23 cellular contexts compared by ENCODE assay signal in genomic region chr1:21634481-21635137, GRCh38. TPM values are rescaled to one million over a fixed set of nuclear protein-coding genes. Genes with fewer than 3 reads are reported as not detected.
DNase-seq lines count a peak whose midpoint lies in the region; ATAC-seq, FAIRE-seq and TF ChIP-seq lines count a peak whose summit lies in the region.
"Had no signal": no experiment of that assay in that cellular context is flagged by ENCODE, and none has a peak within 500 bp of the region (broad histone marks: within the 10 kb centered on the region; RNA-seq: fewer than 3 reads in every experiment).

No MANE protein-coding gene starts in this region.

- H2BK5ac ChIP-seq in H1 (ENCODE audit: low read depth, low read length) (peak overlapping the region; percentile 52; the same call in 1 of the 2 replicates), neuronal stem cell (ENCODE audit: low read length) (peak overlapping the region; percentile 68)

- H3K9me3 ChIP-seq in PC-3 (ENCODE audit: low read length), result no peaks in the 10 kb centered on the region
- H3K9me3 ChIP-seq in H1 (ENCODE audit: insufficient read depth in 2 of 2, low read depth in 1 of 2, low read length in 1 of 2), result no peaks in the 10 kb centered on the region
- no peaks in the 10 kb centered on the region for H3K9me3 ChIP-seq in neuronal stem cell (replicated peaks in 1 of 2; ENCODE audit: control insufficient read depth in 2 of 2, insufficient read depth in 1 of 2, low read depth in 1 of 2, low read length in 2 of 2)
- H3K9me3 ChIP-seq: HAP-1 had no signal

- TF ChIP-seq EP300 in H1 (IDR thresholded peaks at IDR 0.05; ENCODE audit: borderline replicate concordance in 1 of 2, low read depth in 2 of 2, low read length in 2 of 2), result no peak

- intact Hi-C loops in PC-3 (cut with micrococcal nuclease), result no loop called here

- TF ChIP-seq CTCF in PC-3 (conservative IDR thresholded peaks at IDR 0.05; ENCODE audit: low read depth, low read length) (no peak), H1 (IDR thresholded peaks at IDR 0.05; ENCODE audit: control extremely low read depth in 1 of 3, insufficient read depth in 1 of 3, low read depth in 1 of 3, low read length in 3 of 3) (no peak), endothelial cell (IDR thresholded peaks at IDR 0.05; ENCODE audit: unreplicated experiment) (no peak)

- no peaks in the 10 kb centered on the region for H3K36me3 Mint-ChIP-seq in endothelial cell (ENCODE audit: low read depth, unreplicated experiment)
- H3K36me3 Mint-ChIP-seq: naive B cell had no signal

- H3K4me1 ChIP-seq in PC-3 (ENCODE audit: insufficient read depth, low read length), result peaks cover 34% of the 10 kb centered on the region
- H3K4me1 ChIP-seq in H1 (replicated peaks in 1 of 4; ENCODE audit: control insufficient read depth in 3 of 4, insufficient read depth in 4 of 4, low read length in 3 of 4), result peaks cover 3 to 28% (median 11%) of the 10 kb centered on the region in 4 experiments
- H3K4me1 ChIP-seq in neuronal stem cell (ENCODE audit: control insufficient read depth in 2 of 2, insufficient read depth in 1 of 2, low read depth in 1 of 2, low read length in 2 of 2), result peaks cover 16 to 21% of the 10 kb centered on the region in 2 donors
- H3K4me1 ChIP-seq: HAP-1 had no signal

- POLR2A ChIA-PET in PC-3 (lab: Charles Lee; ENCODE audit: unreplicated experiment) (no interaction called here), H1 (lab: Charles Lee; ENCODE audit: partially characterized antibody) (no interaction called here)

- no peaks in the 10 kb centered on the region for H4K20me1 ChIP-seq in PC-3 (ENCODE audit: low read length)
- no peaks in the 10 kb centered on the region for H4K20me1 ChIP-seq in H1 (replicated peaks in 1 of 2; ENCODE audit: control insufficient read depth in 1 of 2, insufficient read depth in 2 of 2, low read length in 2 of 2)

- H3K23me2 ChIP-seq in H1 (ENCODE audit: low read depth, low read length), result 0 out of 2 replicates have a peak, but pooled peaks cover 2% of the 10 kb centered on the region

- no peaks in the 10 kb centered on the region for H3K79me1 ChIP-seq in H1 (ENCODE audit: low read depth, low read length)
- H3K79me1 ChIP-seq in neuronal stem cell (ENCODE audit: low read depth, low read length), result peaks cover 2% of the 10 kb centered on the region

- H3K79me2 ChIP-seq in PC-3 (ENCODE audit: low read length) (no peaks in the 10 kb centered on the region), H1 (ENCODE audit: control insufficient read depth in 1 of 2, insufficient read depth in 2 of 2, low read length in 2 of 2) (no peaks in the 10 kb centered on the region)

- H2BK15ac ChIP-seq in H1 (ENCODE audit: low read length), result peak overlapping the region; percentile 81; the same call in 1 of the 2 replicates
- peak overlapping the region; percentile 38 for H2BK15ac ChIP-seq in neuronal stem cell (ENCODE audit: low read length)

- peak overlapping the region; percentile 32; the same call in 1 of the 2 replicates for H3K18ac ChIP-seq in H1 (ENCODE audit: extremely low read depth, low read length)
- peak overlapping the region; percentile 61 for H3K18ac ChIP-seq in neuronal stem cell (ENCODE audit: low read length)

- DNase-seq in COLO668 (lab: John Stamatoyannopoulos, UW; ENCODE audit: unreplicated experiment) (peak; percentile 65), PC-3 (no peak), H1 (ENCODE audit: low read depth in 1 of 2, low spot score in 2 of 2) (no peak), neuronal stem cell (ENCODE audit: low spot score) (no peak), endothelial cell (ENCODE audit: low spot score) (no peak)
- DNase-seq: activated CD4-positive, CD25-positive, alpha-beta regulatory T cell; activated naive CD8-positive, alpha-beta T cell treated with anti-CD3 and anti-CD28 coated beads, Interleukin-2, amount 50 U/mL, for 24 hours; hypothalamus; left cardiac atrium; naive B cell; NCI-H2081 treated with DMSO at 0.1 percent for 48 hours; NCI-H69; stimulated activated naive CD4-positive, alpha-beta T cell treated with Interleukin-2 at 50 U/mL for 16 hours had no signal

- no peak overlapping the region for H2AK5ac ChIP-seq in H1 (ENCODE audit: low read depth, low read length)
- peak overlapping the region; percentile 80 for H2AK5ac ChIP-seq in neuronal stem cell (ENCODE audit: low read depth, low read length)

- no peak overlapping the region for H2AFZ ChIP-seq in PC-3 (ENCODE audit: low read length)
- no peak overlapping the region for H2AFZ ChIP-seq in H1 (ENCODE audit: low read length)
- no peak overlapping the region for H2AFZ ChIP-seq in neuronal stem cell (ENCODE audit: low read length)

- H2BK12ac ChIP-seq in H1 (ENCODE audit: low read depth, low read length) (peak overlapping the region; percentile 44; the same call in 1 of the 2 replicates), neuronal stem cell (ENCODE audit: low read length) (no peak overlapping the region)

- H3K36me3 ChIP-seq in PC-3 (ENCODE audit: low read depth, low read length) (no peaks in the 10 kb centered on the region), H1 (ENCODE audit: control insufficient read depth in 2 of 4, insufficient read depth in 4 of 4, low read length in 3 of 4) (no peaks in the 10 kb centered on the region), neuronal stem cell (replicated peaks in 1 of 2; ENCODE audit: control insufficient read depth in 2 of 2, insufficient read depth in 2 of 2, low read length in 2 of 2) (no peaks in the 10 kb centered on the region)
- H3K36me3 ChIP-seq: HAP-1 had no signal

- no peak overlapping the region for H3K4me3 Mint-ChIP-seq in endothelial cell (ENCODE audit: unreplicated experiment)
- H3K4me3 Mint-ChIP-seq: activated naive CD8-positive, alpha-beta T cell treated with anti-CD3 and anti-CD28 coated beads, Interleukin-2, amount 50 U/mL, for 24 hours; central memory CD8-positive, alpha-beta T cell; naive B cell had no signal

- H3K56ac ChIP-seq in H1 (replicated peaks; ENCODE audit: insufficient read length, low read depth, low read length), result no peak overlapping the region

- no peaks in the 10 kb centered on the region for H3K9me3 Mint-ChIP-seq in endothelial cell (ENCODE audit: unreplicated experiment)
- H3K9me3 Mint-ChIP-seq: activated naive CD8-positive, alpha-beta T cell treated with anti-CD3 and anti-CD28 coated beads, Interleukin-2, amount 50 U/mL, for 24 hours; central memory CD8-positive, alpha-beta T cell; naive B cell had no signal

- no peaks in the 10 kb centered on the region for H3K9me2 ChIP-seq in PC-3 (replicated peaks; ENCODE audit: low read length)

- H2BK120ac ChIP-seq in H1 (replicated peaks; ENCODE audit: low read depth, low read length) (no peak overlapping the region), neuronal stem cell (ENCODE audit: low read depth, low read length) (peak overlapping the region; percentile 57)

- CTCF ChIA-PET in PC-3 (lab: Charles Lee), result no interaction called here
- CTCF ChIA-PET in H1 (lab: Charles Lee; ENCODE audit: partially characterized antibody), result interaction anchor here (0.5 to 1.5 kb wide), 5 partner anchors 10 to 199 kb away, joined by 3 to 6 read pairs (median 3); no protein-coding TSS in a partner anchor

- BruUV-seq in PC-3 (replicated peaks; lab: Mats Ljungman, UMichigan), result no TSS peak

- H3F3A ChIP-seq in PC-3 (ENCODE audit: low read length, unreplicated experiment), result no peaks in the 10 kb centered on the region

- no peaks in the 10 kb centered on the region for H3K4me1 Mint-ChIP-seq in endothelial cell (ENCODE audit: unreplicated experiment)
- H3K4me1 Mint-ChIP-seq: central memory CD8-positive, alpha-beta T cell had no signal

- TF ChIP-seq POLR2A in H1 (IDR thresholded peaks at IDR 0.05; ENCODE audit: control extremely low read depth in 1 of 2, low read depth in 2 of 2, low read length in 2 of 2), result no peak

- H3K4me3 ChIP-seq in PC-3 (ENCODE audit: low read length) (no peak overlapping the region), H1 (ENCODE audit: extremely low read depth in 1 of 4, insufficient read depth in 2 of 4, low read depth in 3 of 4, low read length in 4 of 4) (no peak overlapping the region), neuronal stem cell (ENCODE audit: low read length in 2 of 2) (no peak overlapping the region)
- H3K4me3 ChIP-seq: HAP-1 had no signal

- no peak overlapping the region; the same call in 1 of the 2 replicates for H2BK20ac ChIP-seq in H1 (ENCODE audit: low read length)

- no peak overlapping the region for H3K4me2 ChIP-seq in PC-3 (ENCODE audit: low read length)
- no peak overlapping the region for H3K4me2 ChIP-seq in H1 (ENCODE audit: insufficient read depth in 1 of 2, low read depth in 2 of 2, low read length in 2 of 2)
- H3K4me2 ChIP-seq in neuronal stem cell (ENCODE audit: insufficient read depth, low read length, poor library complexity, severe bottlenecking), result no peak overlapping the region

- no peak overlapping the region for H4K8ac ChIP-seq in H1 (ENCODE audit: extremely low read depth, insufficient read depth, low read length)
- H4K8ac ChIP-seq in neuronal stem cell (ENCODE audit: low read depth, low read length), result peak overlapping the region; percentile 67

- ATAC-seq in PC-3 (peak; percentile 5; the same call in 1 of the 2 replicates), GM21360 (IDR thresholded peaks at IDR 0.05; ENCODE audit: unreplicated experiment) (no peak), HG02852 (IDR thresholded peaks at IDR 0.05; ENCODE audit: unreplicated experiment) (no peak), GM21786 (IDR thresholded peaks at IDR 0.05; ENCODE audit: unreplicated experiment) (no peak)
- ATAC-seq: activated naive CD8-positive, alpha-beta T cell treated with anti-CD3 and anti-CD28 coated beads, Interleukin-2, amount 50 U/mL, for 24 hours; left cardiac atrium had no signal

- H3K27ac ChIP-seq in PC-3 (ENCODE audit: low read length) (no peak overlapping the region), H1 (ENCODE audit: low read depth, low read length) (no peak overlapping the region), neuronal stem cell (replicated peaks; ENCODE audit: low read length) (no peak overlapping the region)
- H3K27ac ChIP-seq: RWPE1 had no signal

- H3K27ac Mint-ChIP-seq in endothelial cell (ENCODE audit: unreplicated experiment), result no peak overlapping the region
- H3K27ac Mint-ChIP-seq: activated naive CD8-positive, alpha-beta T cell treated with anti-CD3 and anti-CD28 coated beads, Interleukin-2, amount 50 U/mL, for 24 hours; naive B cell had no signal

- H4K91ac ChIP-seq in H1 (replicated peaks; ENCODE audit: insufficient read length, low read length) (no peak overlapping the region), neuronal stem cell (ENCODE audit: low read depth, low read length, poor library complexity) (no peak overlapping the region)

- H3K4ac ChIP-seq in H1 (replicated peaks; ENCODE audit: insufficient read length, low read depth, low read length) (no peak overlapping the region), neuronal stem cell (ENCODE audit: low read length) (no peak overlapping the region)

- no peak for TF ChIP-seq RAD21 in H1 (IDR thresholded peaks at IDR 0.05 in 1 of 2, conservative IDR thresholded peaks at IDR 0.05 in 1 of 2; ENCODE audit: low read depth in 2 of 2, low read length in 2 of 2)

- H4K5ac ChIP-seq in H1 (ENCODE audit: insufficient read length, low read depth, low read length), result no peak overlapping the region

- no peak overlapping the region for H3K23ac ChIP-seq in H1 (ENCODE audit: insufficient read length)
- H3K23ac ChIP-seq in neuronal stem cell (ENCODE audit: low read depth, low read length, poor library complexity), result no peak overlapping the region

- H3K14ac ChIP-seq in H1 (ENCODE audit: insufficient read length) (no peak overlapping the region), neuronal stem cell (ENCODE audit: low read length) (no peak overlapping the region)

- H3K27me3 Mint-ChIP-seq in endothelial cell (ENCODE audit: unreplicated experiment), result peaks cover 1% of the 10 kb centered on the region

- 90% methylated on average over 10 of the region's 12 CpGs; no CpG with 5 or more reads in 1 of the 2 experiments for WGBS in H1 (ENCODE audit: extremely low coverage in 1 of 2, insufficient coverage in 1 of 2, insufficient read length in 1 of 2, insufficient replicate concordance in 2 of 2, low coverage in 1 of 2, low lambda C conversion rate in 2 of 2, missing lambda C conversion rate in 1 of 2), 2 experiments
- whole genome bisulfite sequencing in neuronal stem cell (ENCODE audit: extremely low coverage in 2 of 2, insufficient read length in 2 of 2, insufficient replicate concordance in 1 of 2), 2 donors, result no CpG with 5 or more reads among the region's 12 CpGs

- H3K9ac ChIP-seq in PC-3 (ENCODE audit: low read length) (no peak overlapping the region), H1 (replicated peaks in 1 of 4; ENCODE audit: extremely low read depth in 1 of 4, low read depth in 3 of 4, low read length in 3 of 4) (no peak overlapping the region), neuronal stem cell (ENCODE audit: low read depth, low read length, poor library complexity) (no peak overlapping the region)

- H3K27me3 ChIP-seq in PC-3 (ENCODE audit: low read length), result no peaks in the 10 kb centered on the region
- no peaks in the 10 kb centered on the region for H3K27me3 ChIP-seq in H1 (replicated peaks in 1 of 4; ENCODE audit: control insufficient read depth in 3 of 4, extremely low read depth in 1 of 4, insufficient read depth in 3 of 4, low read length in 3 of 4)
- peaks cover 0 to 9% (median 0%) of the 10 kb centered on the region in 3 experiments for H3K27me3 ChIP-seq in neuronal stem cell (ENCODE audit: control insufficient read depth in 3 of 3, insufficient read depth in 3 of 3, low read depth in 1 of 3, low read length in 3 of 3)

- FAIRE-seq in H1 (lab: Jason Lieb, UNC), result no peak
- FAIRE-seq: endometrium, G401.6, GM12891 had no signal

RNA-seq across cellular contexts. Expression of gene RAP1GAP, which starts 34.5 kb away (rescaled TPM):
- 12.1 and 12.3 TPM in 2 replicates for total RNA-seq in PC-3 (2014; rRNA removed)
- total RNA-seq in H1 (2021; fragmentation: NEBNext Ultra II Directional; extraction: Animal tissue kit (Norgen Biotek cat#: 25700)), result 7.8 and 8.4 TPM in 2 replicates
- polyA plus RNA-seq in H1 (2011; rRNA removed), result 8.4 and 9.9 TPM in 2 replicates
- 8.0 TPM for polyA plus RNA-seq in H1 (2011; cell fraction: cytosol; rRNA removed)
- 26.1 TPM for polyA plus RNA-seq in H1 (2011; cell fraction: nucleus; rRNA removed)
- 6.9 to 9.7 TPM (median 8.3 TPM) in 4 replicates for polyA plus RNA-seq in H1 (2012, experiment 1 of 2)
- polyA plus RNA-seq in H1 (2012, experiment 2 of 2), result 7.0 TPM
- 5.6 TPM for polyA plus RNA-seq in H1 (2013, experiment 1 of 2)
- polyA plus RNA-seq in H1 (2013, experiment 2 of 2), result 6.1 TPM
- 7.7 and 11.9 TPM in 2 replicates for polyA minus RNA-seq in H1 (2011; rRNA and poly(A)+ RNA removed)
- polyA minus RNA-seq in H1 (2011; cell fraction: cytosol; rRNA and poly(A)+ RNA removed), result 4.9 TPM
- polyA minus RNA-seq in H1 (2011; cell fraction: nucleus; rRNA and poly(A)+ RNA removed), result 6.0 TPM
- polyA plus RNA-seq in neuronal stem cell (2013, experiment 1 of 2), result 3.2 TPM
- polyA plus RNA-seq in neuronal stem cell (2013, experiment 2 of 2), result 3.1 TPM
- total RNA-seq in endothelial cell (ENCODE audit: unreplicated experiment), result 0.56 TPM
- total RNA-seq: MCF 10A had no signal
